8 cellular contexts compared by ENCODE assay signal in genomic region chr11:46380340-46381045, GRCh38. TPM values are rescaled to one million over a fixed set of nuclear protein-coding genes. Genes with fewer than 3 reads are reported as not detected.
DNase-seq lines count a peak whose midpoint lies in the region; ATAC-seq and TF ChIP-seq lines count a peak whose summit lies in the region.

No MANE protein-coding gene starts in this region.

- H3K27me3 Mint-ChIP-seq in progenitor cell of endocrine pancreas: no peaks in the 10 kb centered on the region

- no peaks in the 10 kb centered on the region for H3K79me2 ChIP-seq in PC-3 (ENCODE audit: low read length)

- peak overlapping the region; percentile 92 for H3K4me3 Mint-ChIP-seq in progenitor cell of endocrine pancreas (ENCODE audit: low read depth)

- no peaks in the 10 kb centered on the region for H3K9me3 Mint-ChIP-seq in progenitor cell of endocrine pancreas (ENCODE audit: low read depth)

- peaks cover 12% of the 10 kb centered on the region for H3K4me1 Mint-ChIP-seq in progenitor cell of endocrine pancreas (ENCODE audit: low read depth)

- no peaks in the 10 kb centered on the region for H3K9me3 ChIP-seq in PC-3 (ENCODE audit: low read length)

- CTCF ChIA-PET in PC-3 (lab: Charles Lee): no interaction called here

- H3K27me3 ChIP-seq in PC-3 (ENCODE audit: low read length): no peaks in the 10 kb centered on the region

- no peaks in the 10 kb centered on the region; the same call in 1 of the 2 replicates for H3K36me3 ChIP-seq in PC-3 (ENCODE audit: low read depth, low read length)

- H2AFZ ChIP-seq in PC-3 (ENCODE audit: low read length): peak overlapping the region; percentile 77

- H3K27ac ChIP-seq in 22Rv1: peak overlapping the region; percentile 95
- no peak overlapping the region for H3K27ac ChIP-seq in PC-3 (ENCODE audit: low read length)

- BruUV-seq in PC-3 (replicated peaks; lab: Mats Ljungman, UMichigan): no TSS peak

- TF ChIP-seq CTCF in 22Rv1 (IDR thresholded peaks at IDR 0.05): no peak
- no peak for TF ChIP-seq CTCF in PC-3 (conservative IDR thresholded peaks at IDR 0.05; ENCODE audit: low read depth, low read length)
- TF ChIP-seq CTCF in progenitor cell of endocrine pancreas (IDR thresholded peaks at IDR 0.05; ENCODE audit: unreplicated experiment): no peak

- H3K9me2 ChIP-seq in PC-3 (replicated peaks; ENCODE audit: low read length): no peaks in the 10 kb centered on the region

- intact Hi-C loops in PC-3 (cut with micrococcal nuclease) (no loop called here), Right ventricle myocardium superior (cut with DNase I) (no loop called here)

- no peaks in the 10 kb centered on the region for H4K20me1 ChIP-seq in PC-3 (ENCODE audit: low read length)

- peak overlapping the region; percentile 67 for H3K9ac ChIP-seq in PC-3 (ENCODE audit: low read length)

- POLR2A ChIA-PET in PC-3 (lab: Charles Lee; ENCODE audit: unreplicated experiment): interaction anchor here (0.5 kb wide), 1 partner anchor 41 kb away, joined by 4 read pairs; no protein-coding TSS in a partner anchor

- DNase-seq in PC-3 (peak; percentile 42), activated gamma-delta T cell treated with Interleukin-2 at 50 U/mL for 16 hours (peak; percentile 44), Right ventricle myocardium superior (peak; percentile 85), progenitor cell of endocrine pancreas (ENCODE audit: low spot score, unreplicated experiment) (peak; percentile 80), NCI-H146 (lab: John Stamatoyannopoulos, UW) (no peak)

- peaks cover 5% of the 10 kb centered on the region; the same call in 1 of the 2 replicates for H3K4me1 ChIP-seq in PC-3 (ENCODE audit: insufficient read depth, low read length)

- peak overlapping the region; percentile 81 for H3K4me3 ChIP-seq in PC-3 (ENCODE audit: low read length)

- H3K4me2 ChIP-seq in PC-3 (ENCODE audit: low read length): peak overlapping the region; percentile 99

- ATAC-seq in GM21786 (IDR thresholded peaks at IDR 0.05; ENCODE audit: unreplicated experiment): peak; percentile 41
- ATAC-seq in PC-3: peak; percentile 41
- ATAC-seq in Right ventricle myocardium superior (ENCODE audit: poor library complexity): peak; percentile 56
- ATAC-seq in HG02970 (IDR thresholded peaks at IDR 0.05; ENCODE audit: low FRiP score, unreplicated experiment): no peak

- no peaks in the 10 kb centered on the region for H3F3A ChIP-seq in PC-3 (ENCODE audit: low read length, unreplicated experiment)

- peaks cover 11% of the 10 kb centered on the region for H3K36me3 Mint-ChIP-seq in progenitor cell of endocrine pancreas (ENCODE audit: insufficient read depth)

- peak overlapping the region; percentile 94 for H3K27ac Mint-ChIP-seq in progenitor cell of endocrine pancreas

RNA-seq across cellular contexts. Expression of gene MDK, which starts 1.0 kb away (rescaled TPM):
- total RNA-seq in PC-3 (2014; rRNA removed) (184 and 232 TPM in 2 replicates), Right ventricle myocardium superior (4.7 TPM), progenitor cell of endocrine pancreas (1,921 and 2,040 TPM in 2 replicates)

RNA-seq across cellular contexts. Expression of gene CHRM4, which starts 11.1 kb away (rescaled TPM):
- total RNA-seq in PC-3 (2014; rRNA removed): not detected in 2 replicates
- not detected for total RNA-seq in Right ventricle myocardium superior
- total RNA-seq in progenitor cell of endocrine pancreas: 0.51 and 0.81 TPM in 2 replicates

RNA-seq across cellular contexts. Expression of gene DGKZ, which starts 33.2 kb away (rescaled TPM):
- 70.2 and 91.0 TPM in 2 replicates for total RNA-seq in PC-3 (2014; rRNA removed)
- total RNA-seq in Right ventricle myocardium superior: 65.8 TPM
- 55.1 and 58.3 TPM in 2 replicates for total RNA-seq in progenitor cell of endocrine pancreas

Comparison
In these comparisons a context has a peak if more than half of its experiments do, and no peak if none do; other contexts are left out.
1. RNA of gene MDK, which starts 1.0 kb away (total RNA-seq): 1,921 to 2,040 TPM in progenitor cell of endocrine pancreas and 184 to 232 TPM in PC-3; 4.7 TPM in Right ventricle myocardium superior (single experiment); every median in the first group is over 10 times any median in the second.